ENCODE assay signal across 1 cellular context in genomic region chr4:8069102-8069752, GRCh38.
TF ChIP-seq lines count a peak whose summit lies in the region.

No MANE protein-coding gene starts in this region.

TF ChIP-seq in H1, 55 proteins besides CTCF, POLR2A, EP300 and RAD21 (continued from another document):
- TF ChIP-seq CEBPB (IDR thresholded peaks at IDR 0.05; ENCODE audit: low read depth, low read length) (no peak), HDAC6 (IDR thresholded peaks at IDR 0.05; ENCODE audit: low read depth, low read length) (no peak), RNF2 (IDR thresholded peaks at IDR 0.05; ENCODE audit: borderline replicate concordance, low read depth, low read length, missing control alignments, poor library complexity, severe bottlenecking) (no peak)
